Comparison of ENCODE assay signal across 35 cellular contexts in genomic region chr20:63920226-63920625, GRCh38. TPM values are rescaled to one million over a fixed set of nuclear protein-coding genes. Genes with fewer than 3 reads are reported as not detected.
"Had no signal": no experiment of that assay in that cellular context is flagged by ENCODE, and none has a peak within 500 bp of the region (broad histone marks: within the 10 kb centered on the region; RNA-seq: fewer than 3 reads in every experiment).

No MANE protein-coding gene starts in this region.

- H3K9me3 ChIP-seq: ascending aorta had no signal

- H3K4me3 ChIP-seq: ascending aorta, cardiac muscle cell, Peyer's patch had no signal

- H3K27ac Mint-ChIP-seq: activated CD4-positive, alpha-beta T cell treated with anti-CD3 and anti-CD28 coated beads for 36 hours; activated CD4-positive, alpha-beta T cell treated with anti-CD3 and anti-CD28 coated beads, Interleukin-2, amount 10 ng/mL, durations not matched to agents 7 days and 5 days; activated CD8-positive, alpha-beta T cell treated with anti-CD3 and anti-CD28 coated beads, Interleukin-2, amount 10 ng/mL, durations not matched to agents 7 days and 5 days; activated naive CD4-positive, alpha-beta T cell treated with anti-CD3 and anti-CD28 coated beads, Interleukin-2, amount 50 U/mL, for 24 hours; activated naive CD8-positive, alpha-beta T cell treated with anti-CD3 and anti-CD28 coated beads, Interleukin-2, amount 10 ng/mL, durations not matched to agents 7 days and 5 days; activated T-cell treated with anti-CD3 and anti-CD28 coated beads, Interleukin-2, amount 50 U/mL, for 24 hours; activated T-helper 2 cell treated with anti-CD3 and anti-CD28 coated beads, Interferon-gamma antibody, Interleukin-2, Interleukin-4, amounts not matched to agents 10 μg/mL and 5 μg/mL and 100 μg/mL, durations not matched to agents 14 hours and 24 hours and 36 hours had no signal

- H3K36me3 ChIP-seq: cardiac muscle cell had no signal

- H3K27me3 Mint-ChIP-seq: activated CD4-positive, alpha-beta T cell treated with anti-CD3 and anti-CD28 coated beads for 36 hours; activated CD4-positive, alpha-beta T cell treated with anti-CD3 and anti-CD28 coated beads, Interleukin-2, amount 10 ng/mL, durations not matched to agents 7 days and 5 days; activated naive CD4-positive, alpha-beta T cell treated with anti-CD3 and anti-CD28 coated beads, Interleukin-2, amount 50 U/mL, for 24 hours; activated naive CD8-positive, alpha-beta T cell treated with anti-CD3 and anti-CD28 coated beads, Interleukin-2, amount 10 ng/mL, durations not matched to agents 7 days and 5 days; activated T-cell treated with anti-CD3 and anti-CD28 coated beads, Interleukin-2, amount 50 U/mL, for 24 hours had no signal

- H3K4me1 ChIP-seq: Peyer's patch had no signal

- ATAC-seq: activated CD4-positive, alpha-beta T cell treated with anti-CD3 and anti-CD28 coated beads for 36 hours; activated CD8-positive, alpha-beta T cell treated with anti-CD3 and anti-CD28 coated beads, Interleukin-2, amount 10 ng/mL, durations not matched to agents 7 days and 5 days; PC-3; SK-N-SH treated with all-trans-retinoic acid at 6 μM for 48 hours had no signal

- DNase-seq: activated CD4-positive, alpha-beta T cell treated with anti-CD3 and anti-CD28 coated beads for 36 hours; activated CD4-positive, alpha-beta T cell treated with anti-CD3 and anti-CD28 coated beads, Interleukin-2, amount 10 ng/mL, durations not matched to agents 7 days and 5 days; activated CD4-positive, alpha-beta T cell treated with anti-CD3 and anti-CD28 coated beads, Interleukin-2, amount 50 U/mL, for 48 hours; activated CD8-positive, alpha-beta T cell treated with anti-CD3 and anti-CD28 coated beads, Interleukin-2, amount 10 ng/mL, durations not matched to agents 7 days and 5 days; activated gamma-delta T cell; activated naive CD4-positive, alpha-beta T cell treated with Interleukin-2 at 50 U/mL for 16 hours; activated naive CD8-positive, alpha-beta T cell treated with anti-CD3 and anti-CD28 coated beads, Interleukin-2, amount 10 ng/mL, durations not matched to agents 7 days and 5 days; activated T-cell treated with anti-CD3 and anti-CD28 coated beads, Interleukin-2, amount 50 U/mL, for 24 hours; amygdala; NCI-H1092 treated with DMSO at 0.1 percent for 48 hours; NCI-H1417; NCI-H146; NCI-H187; NCI-H2029 treated with DMSO at 0.1 percent for 48 hours; NCI-H2107; NCI-H2171; NCI-H510A; NCI-H526; NCI-H748 treated with DMSO at 0.1 percent for 48 hours; NK-92 treated with Interleukin-12 subunit alpha and Interleukin-12 subunit beta, amount 100 ng/mL, for 24 hours; PC-3; Peyer's patch; RPMI8226; SIG-M5; SW 1271; T-helper 1 cell; T-helper 2 cell; T-helper 9 cell had no signal

- H3K4me3 Mint-ChIP-seq: activated CD4-positive, alpha-beta T cell treated with anti-CD3 and anti-CD28 coated beads for 36 hours; activated CD4-positive, alpha-beta T cell treated with anti-CD3 and anti-CD28 coated beads, Interleukin-2, amount 10 ng/mL, durations not matched to agents 7 days and 5 days; activated CD8-positive, alpha-beta T cell treated with anti-CD3 and anti-CD28 coated beads, Interleukin-2, amount 10 ng/mL, durations not matched to agents 7 days and 5 days; activated naive CD4-positive, alpha-beta T cell treated with anti-CD3 and anti-CD28 coated beads, Interleukin-2, amount 50 U/mL, for 24 hours; activated naive CD8-positive, alpha-beta T cell treated with anti-CD3 and anti-CD28 coated beads, Interleukin-2, amount 10 ng/mL, durations not matched to agents 7 days and 5 days; activated T-cell treated with anti-CD3 and anti-CD28 coated beads, Interleukin-2, amount 50 U/mL, for 24 hours had no signal

- H3K27me3 ChIP-seq: ascending aorta, cardiac muscle cell, Peyer's patch had no signal

- H3K27ac ChIP-seq: ascending aorta, cardiac muscle cell, Peyer's patch had no signal

- H3K9me3 Mint-ChIP-seq: activated CD4-positive, alpha-beta T cell treated with anti-CD3 and anti-CD28 coated beads, Interleukin-2, amount 10 ng/mL, durations not matched to agents 7 days and 5 days; activated naive CD4-positive, alpha-beta T cell treated with anti-CD3 and anti-CD28 coated beads, Interleukin-2, amount 50 U/mL, for 24 hours; activated T-cell treated with anti-CD3 and anti-CD28 coated beads, Interleukin-2, amount 50 U/mL, for 24 hours had no signal

RNA-seq across cellular contexts. Expression of gene ABHD16B, which starts 58.9 kb away (rescaled TPM):
- total RNA-seq: activated CD4-positive, alpha-beta T cell treated with anti-CD3 and anti-CD28 coated beads, Interleukin-2, amount 10 ng/mL, durations not matched to agents 7 days and 5 days; activated CD8-positive, alpha-beta T cell treated with anti-CD3 and anti-CD28 coated beads, Interleukin-2, amount 10 ng/mL, durations not matched to agents 7 days and 5 days; activated naive CD8-positive, alpha-beta T cell treated with anti-CD3 and anti-CD28 coated beads, Interleukin-2, amount 10 ng/mL, durations not matched to agents 7 days and 5 days; activated T-helper 2 cell treated with anti-CD3 and anti-CD28 coated beads, Interferon-gamma antibody, Interleukin-2, Interleukin-4, amounts not matched to agents 10 μg/mL and 5 μg/mL and 100 μg/mL, durations not matched to agents 14 hours and 24 hours and 36 hours; ascending aorta; cardiac muscle cell; LHCN-M2; PC-3; Peyer's patch; SK-MEL-5 had no signal
